Comparison of ENCODE assay signal across 1 cellular context in genomic region chr7:25653412-25653811, GRCh38.
TF ChIP-seq lines count a peak whose summit lies in the region.

No MANE protein-coding gene starts in this region.

TF ChIP-seq in GM23338, 12 proteins besides CTCF, POLR2A, EP300 and RAD21 (continued from another document):
- no peak for TF ChIP-seq ZNF462 (CRISPR knock-in tag; IDR thresholded peaks at IDR 0.05)
- no peak for TF ChIP-seq POLR2AphosphoS5 (IDR thresholded peaks at IDR 0.05; ENCODE audit: low read depth)
- no peak for TF ChIP-seq ETS1 (IDR thresholded peaks at IDR 0.05)
- no peak for TF ChIP-seq EZH2phosphoT487 (IDR thresholded peaks at IDR 0.05; ENCODE audit: unreplicated experiment)
